Comparison of ENCODE assay signal across 2 cellular contexts in the genomic region with DNA sequence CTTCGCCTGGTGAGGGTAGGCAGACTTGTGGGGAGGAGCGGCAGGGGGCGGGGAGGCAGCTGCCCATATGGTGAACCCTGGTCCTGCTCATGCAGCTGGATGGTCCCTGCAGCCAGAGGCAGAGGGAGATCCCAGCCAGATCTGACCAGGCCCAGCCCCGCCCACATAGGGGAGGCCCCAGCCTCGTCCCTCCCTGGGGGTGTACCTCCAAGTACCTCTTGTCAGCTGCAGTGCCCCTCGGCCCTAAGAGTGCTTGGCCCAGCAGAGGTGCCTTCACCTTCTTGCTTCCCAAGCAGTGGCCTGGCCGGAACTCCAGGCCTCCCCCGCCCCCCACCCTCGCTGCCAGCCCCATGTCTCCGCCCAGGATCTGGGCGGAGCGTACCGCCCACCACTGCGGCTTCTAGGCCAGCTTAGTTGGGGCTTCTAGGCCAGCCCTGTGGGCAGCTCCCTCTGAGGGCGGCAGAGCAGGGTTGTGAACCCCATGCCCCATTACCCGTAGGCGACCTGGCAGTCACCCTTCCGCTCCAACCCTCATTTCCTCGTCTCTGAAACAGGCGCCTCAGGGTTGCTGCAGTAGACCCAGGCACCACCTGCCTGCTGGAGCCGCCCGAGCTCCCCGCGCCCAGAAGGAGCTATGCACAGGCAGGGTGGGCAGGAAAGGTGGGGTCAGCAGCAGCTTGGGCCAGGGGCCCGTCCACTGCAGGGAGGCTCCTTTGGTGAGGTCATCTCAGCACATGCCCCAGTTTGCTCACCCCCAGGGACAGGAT.
TF ChIP-seq lines count a peak whose summit lies in the region.

A gene with protein sequence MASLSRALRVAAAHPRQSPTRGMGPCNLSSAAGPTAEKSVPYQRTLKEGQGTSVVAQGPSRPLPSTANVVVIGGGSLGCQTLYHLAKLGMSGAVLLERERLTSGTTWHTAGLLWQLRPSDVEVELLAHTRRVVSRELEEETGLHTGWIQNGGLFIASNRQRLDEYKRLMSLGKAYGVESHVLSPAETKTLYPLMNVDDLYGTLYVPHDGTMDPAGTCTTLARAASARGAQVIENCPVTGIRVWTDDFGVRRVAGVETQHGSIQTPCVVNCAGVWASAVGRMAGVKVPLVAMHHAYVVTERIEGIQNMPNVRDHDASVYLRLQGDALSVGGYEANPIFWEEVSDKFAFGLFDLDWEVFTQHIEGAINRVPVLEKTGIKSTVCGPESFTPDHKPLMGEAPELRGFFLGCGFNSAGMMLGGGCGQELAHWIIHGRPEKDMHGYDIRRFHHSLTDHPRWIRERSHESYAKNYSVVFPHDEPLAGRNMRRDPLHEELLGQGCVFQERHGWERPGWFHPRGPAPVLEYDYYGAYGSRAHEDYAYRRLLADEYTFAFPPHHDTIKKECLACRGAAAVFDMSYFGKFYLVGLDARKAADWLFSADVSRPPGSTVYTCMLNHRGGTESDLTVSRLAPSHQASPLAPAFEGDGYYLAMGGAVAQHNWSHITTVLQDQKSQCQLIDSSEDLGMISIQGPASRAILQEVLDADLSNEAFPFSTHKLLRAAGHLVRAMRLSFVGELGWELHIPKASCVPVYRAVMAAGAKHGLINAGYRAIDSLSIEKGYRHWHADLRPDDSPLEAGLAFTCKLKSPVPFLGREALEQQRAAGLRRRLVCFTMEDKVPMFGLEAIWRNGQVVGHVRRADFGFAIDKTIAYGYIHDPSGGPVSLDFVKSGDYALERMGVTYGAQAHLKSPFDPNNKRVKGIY (minus strand): TSS at position 314 of the 767 bp plus-strand sequence. CDS start 4,179 bp downstream, outside the sequence.

TF ChIP-seq in GM23338, 12 proteins besides CTCF, POLR2A, EP300 and RAD21:
- TF ChIP-seq, protein P1, sequence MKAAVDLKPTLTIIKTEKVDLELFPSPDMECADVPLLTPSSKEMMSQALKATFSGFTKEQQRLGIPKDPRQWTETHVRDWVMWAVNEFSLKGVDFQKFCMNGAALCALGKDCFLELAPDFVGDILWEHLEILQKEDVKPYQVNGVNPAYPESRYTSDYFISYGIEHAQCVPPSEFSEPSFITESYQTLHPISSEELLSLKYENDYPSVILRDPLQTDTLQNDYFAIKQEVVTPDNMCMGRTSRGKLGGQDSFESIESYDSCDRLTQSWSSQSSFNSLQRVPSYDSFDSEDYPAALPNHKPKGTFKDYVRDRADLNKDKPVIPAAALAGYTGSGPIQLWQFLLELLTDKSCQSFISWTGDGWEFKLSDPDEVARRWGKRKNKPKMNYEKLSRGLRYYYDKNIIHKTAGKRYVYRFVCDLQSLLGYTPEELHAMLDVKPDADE (IDR thresholded peaks at IDR 0.05): no peak
- TF ChIP-seq POLR2AphosphoS5 (IDR thresholded peaks at IDR 0.05; ENCODE audit: low read depth): peak; percentile 61
TF ChIP-seq in GM23338: peak in this region for 1.

TF ChIP-seq in K562, 482 proteins besides CTCF, POLR2A, EP300 and RAD21:
- TF ChIP-seq, protein P2, sequence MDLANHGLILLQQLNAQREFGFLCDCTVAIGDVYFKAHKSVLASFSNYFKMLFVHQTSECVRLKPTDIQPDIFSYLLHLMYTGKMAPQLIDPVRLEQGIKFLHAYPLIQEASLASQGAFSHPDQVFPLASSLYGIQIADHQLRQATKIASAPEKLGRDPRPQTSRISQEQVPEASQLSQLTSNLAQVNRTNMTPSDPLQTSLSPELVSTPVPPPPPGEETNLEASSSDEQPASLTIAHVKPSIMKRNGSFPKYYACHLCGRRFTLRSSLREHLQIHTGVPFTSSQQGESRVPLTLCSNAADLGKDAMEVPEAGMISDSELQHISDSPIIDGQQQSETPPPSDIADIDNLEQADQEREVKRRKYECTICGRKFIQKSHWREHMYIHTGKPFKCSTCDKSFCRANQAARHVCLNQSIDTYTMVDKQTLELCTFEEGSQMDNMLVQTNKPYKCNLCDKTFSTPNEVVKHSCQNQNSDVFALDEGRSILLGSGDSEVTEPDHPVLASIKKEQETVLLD (IDR thresholded peaks at IDR 0.05): no peak
- TF ChIP-seq HEY1 (CRISPR knock-in tag; IDR thresholded peaks at IDR 0.05; ENCODE audit: borderline replicate concordance) (no peak), EGR1 (conservative IDR thresholded peaks at IDR 0.05) (peak; percentile 46), KHSRP (IDR thresholded peaks at IDR 0.05) (no peak), ZNF134 (CRISPR knock-in tag; conservative IDR thresholded peaks at IDR 0.05) (no peak)
- TF ChIP-seq, protein P3, sequence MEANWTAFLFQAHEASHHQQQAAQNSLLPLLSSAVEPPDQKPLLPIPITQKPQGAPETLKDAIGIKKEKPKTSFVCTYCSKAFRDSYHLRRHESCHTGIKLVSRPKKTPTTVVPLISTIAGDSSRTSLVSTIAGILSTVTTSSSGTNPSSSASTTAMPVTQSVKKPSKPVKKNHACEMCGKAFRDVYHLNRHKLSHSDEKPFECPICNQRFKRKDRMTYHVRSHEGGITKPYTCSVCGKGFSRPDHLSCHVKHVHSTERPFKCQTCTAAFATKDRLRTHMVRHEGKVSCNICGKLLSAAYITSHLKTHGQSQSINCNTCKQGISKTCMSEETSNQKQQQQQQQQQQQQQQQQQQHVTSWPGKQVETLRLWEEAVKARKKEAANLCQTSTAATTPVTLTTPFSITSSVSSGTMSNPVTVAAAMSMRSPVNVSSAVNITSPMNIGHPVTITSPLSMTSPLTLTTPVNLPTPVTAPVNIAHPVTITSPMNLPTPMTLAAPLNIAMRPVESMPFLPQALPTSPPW (CRISPR knock-in tag; IDR thresholded peaks at IDR 0.05): peak; percentile 37
